In the genomic region with DNA sequence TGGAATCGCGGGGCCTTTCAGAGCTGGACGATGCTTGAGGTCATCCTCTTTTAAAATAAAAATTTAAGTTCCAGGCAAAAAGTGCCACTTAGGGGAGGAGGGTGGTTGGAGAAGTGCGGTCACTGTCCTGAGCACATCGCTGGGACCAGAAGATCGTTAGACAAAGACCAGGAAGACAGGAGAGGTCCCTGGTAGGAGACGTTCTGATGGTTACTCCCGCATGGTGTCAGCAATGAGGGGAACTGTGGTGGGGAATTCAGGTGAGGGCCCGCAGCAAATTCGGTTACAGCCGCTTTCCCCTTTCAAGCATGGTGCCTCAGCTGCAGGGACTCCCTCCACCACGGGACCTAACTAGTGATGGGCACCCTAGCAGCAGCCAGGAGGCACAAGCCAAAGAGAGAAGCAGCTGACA, we compare ENCODE assay signal across 8 cellular contexts. TPM values are rescaled to one million over a fixed set of nuclear protein-coding genes. Genes with fewer than 3 reads are reported as not detected.
A peak's percentile ranks its signal among the peaks of the same experiment; 100 is the strongest.
DNase-seq lines count a peak whose midpoint lies in the region; ATAC-seq, FAIRE-seq and TF ChIP-seq lines count a peak whose summit lies in the region.

No MANE protein-coding gene starts in this region.

- peaks cover 9% of the 10 kb centered on the region for H3K36me3 ChIP-seq in PC-3 (ENCODE audit: low read depth, low read length)
- H3K36me3 ChIP-seq in body of pancreas (replicated peaks in 1 of 2; ENCODE audit: insufficient read depth in 1 of 2, low read depth in 2 of 2): peaks cover 3 to 18% of the 10 kb centered on the region in 2 donors
- peaks cover 4 to 20% of the 10 kb centered on the region in 2 experiments for H3K36me3 ChIP-seq in keratinocyte (ENCODE audit: control insufficient read depth in 2 of 2, extremely low read depth in 1 of 2, insufficient read depth in 2 of 2, low read length in 2 of 2)

- dilution Hi-C loops in keratinocyte (cut with MboI; ENCODE audit: extremely low pct_ligation_motif_present, low sequenced_read_pairs): no loop called here

- CTCF ChIA-PET in PC-3 (lab: Charles Lee): interaction anchor here (0.5 to 2.4 kb wide), 5 partner anchors 24 to 108 kb away, joined by 3 to 28 read pairs (median 3); a partner anchor contains a TSS

- intact Hi-C loops in PC-3 (cut with micrococcal nuclease) (loop anchor here (1.0 kb wide), 1 partner anchor 83 kb away; no protein-coding TSS in a partner anchor), body of pancreas (cut with DNase I) (no loop called here)

- H3K9me1 ChIP-seq in keratinocyte (ENCODE audit: control insufficient read depth, extremely low read depth, insufficient read depth, low read length): no peaks in the 10 kb centered on the region

- H3K4me1 ChIP-seq in PC-3 (ENCODE audit: insufficient read depth, low read length): peaks cover 16% of the 10 kb centered on the region; the same call in 1 of the 2 replicates
- peaks cover 27% of the 10 kb centered on the region for H3K4me1 ChIP-seq in body of pancreas
- H3K4me1 ChIP-seq in keratinocyte (ENCODE audit: control insufficient read depth, extremely low read depth, insufficient read depth, low read length): peaks cover 19% of the 10 kb centered on the region

- H4K20me1 ChIP-seq in PC-3 (ENCODE audit: low read length): no peaks in the 10 kb centered on the region
- H4K20me1 ChIP-seq in keratinocyte (ENCODE audit: control insufficient read depth, extremely low read depth, insufficient read depth, low read length): no peaks in the 10 kb centered on the region

- H3K79me2 ChIP-seq in PC-3 (ENCODE audit: low read length) (peaks cover 21% of the 10 kb centered on the region), keratinocyte (ENCODE audit: control insufficient read depth, insufficient read depth, low read length) (peaks cover 21% of the 10 kb centered on the region)

- H3K27ac ChIP-seq in PC-3 (ENCODE audit: low read length) (peak overlapping the region; percentile 97), body of pancreas (peak overlapping the region; percentile 89 to 97 (median 92)), keratinocyte (ENCODE audit: control insufficient read depth, insufficient read depth, low read length) (peak overlapping the region; percentile 99)

- no TSS peak for BruUV-seq in PC-3 (replicated peaks; lab: Mats Ljungman, UMichigan)

- DNase-seq in Ammon's horn (ENCODE audit: low spot score) (peak; percentile 7), PC-3 (peak; percentile 8), body of pancreas (peak in 2 of 4 donors; percentile 24), keratinocyte (ENCODE audit: low read depth, low spot score) (no peak), DMS79 treated with DMSO at 0.1 percent for 48 hours (lab: John Stamatoyannopoulos, UW) (no peak), epidermal melanocyte (ENCODE audit: insufficient read length, low spot score) (no peak)
- peak; percentile 58 for DNase-seq in stimulated activated CD8-positive, alpha-beta memory T cell treated with anti-CD3 and anti-CD28 coated beads, Interleukin-4, amount 100 ng/mL, for 48 hours

- H3K9me3 ChIP-seq in PC-3 (ENCODE audit: low read length) (no peaks in the 10 kb centered on the region), body of pancreas (no peaks in the 10 kb centered on the region), keratinocyte (ENCODE audit: control insufficient read depth, low read depth, low read length) (no peaks in the 10 kb centered on the region)

- TF ChIP-seq CTCF in PC-3 (conservative IDR thresholded peaks at IDR 0.05; ENCODE audit: low read depth, low read length) (peak; percentile 29; the same call in 1 of the 2 replicates), body of pancreas (IDR thresholded peaks at IDR 0.05) (no peak), keratinocyte (optimal IDR thresholded peaks at IDR 0.05 in 1 of 3, IDR thresholded peaks at IDR 0.05 in 1 of 3, conservative IDR thresholded peaks at IDR 0.05 in 1 of 3; ENCODE audit: extremely low read depth in 1 of 3, insufficient read depth in 2 of 3, low read length in 3 of 3) (no peak)

- H2AFZ ChIP-seq in PC-3 (ENCODE audit: low read length) (peak overlapping the region; percentile 82; the same call in 1 of the 2 replicates), keratinocyte (ENCODE audit: control insufficient read depth, low read length) (peak overlapping the region; percentile 5)

- H3K9ac ChIP-seq in PC-3 (ENCODE audit: low read length): peak overlapping the region; percentile 94
- peak overlapping the region; percentile 98 for H3K9ac ChIP-seq in keratinocyte (ENCODE audit: control insufficient read depth, extremely low read depth, insufficient read depth, low read length)

- no peak for TF ChIP-seq POLR2A in body of pancreas (IDR thresholded peaks at IDR 0.05)

- H3K4me2 ChIP-seq in PC-3 (ENCODE audit: low read length): peak overlapping the region; percentile 98
- H3K4me2 ChIP-seq in keratinocyte (ENCODE audit: control insufficient read depth, extremely low read depth, insufficient read depth, low read depth, low read length): peak overlapping the region; percentile 97

- no peaks in the 10 kb centered on the region for H3K9me2 ChIP-seq in PC-3 (replicated peaks; ENCODE audit: low read length)

- H3K4me3 ChIP-seq in PC-3 (ENCODE audit: low read length): peak overlapping the region; percentile 82
- peak overlapping the region; percentile 52 to 87 for H3K4me3 ChIP-seq in body of pancreas
- H3K4me3 ChIP-seq in keratinocyte (ENCODE audit: control insufficient read depth in 2 of 3, extremely low read depth in 1 of 3, insufficient read depth in 2 of 3, low read depth in 1 of 3, low read length in 3 of 3): peak overlapping the region; percentile 77 to 95 (median 79)

- H3K27me3 ChIP-seq in PC-3 (ENCODE audit: low read length) (no peaks in the 10 kb centered on the region), body of pancreas (no peaks in the 10 kb centered on the region), keratinocyte (ENCODE audit: control insufficient read depth, extremely low read depth, insufficient read depth, low read length) (no peaks in the 10 kb centered on the region)

- FAIRE-seq in keratinocyte (lab: Jason Lieb, UNC): no peak

- H3F3A ChIP-seq in PC-3 (ENCODE audit: low read length, unreplicated experiment): no peaks in the 10 kb centered on the region

- POLR2A ChIA-PET in PC-3 (lab: Charles Lee; ENCODE audit: unreplicated experiment): no interaction called here

- ATAC-seq in GM21526 (IDR thresholded peaks at IDR 0.05; ENCODE audit: low FRiP score, unreplicated experiment): peak; percentile 8
- peak; percentile 37 for ATAC-seq in PC-3
- no peak for ATAC-seq in body of pancreas

- WGBS in body of pancreas, 2 donors: 0 to 1% methylated on average over 11 to 12 of the region's 12 CpGs

RNA-seq across cellular contexts. Expression of a gene that starts 1.0 kb away (rescaled TPM):
- total RNA-seq in PC-3 (2014; rRNA removed) (17.1 and 18.1 TPM in 2 replicates), body of pancreas (10 to 100 TPM in 1 of 2 donors, 1 to 10 TPM in 1; 9.3 to 12.5 TPM)
- polyA plus RNA-seq in keratinocyte: 20.2 to 25.5 TPM (median 23.8 TPM) in 3 replicates
- 24.5 TPM for polyA plus RNA-seq in keratinocyte (2011; ENCODE audit: low read depth)
- 19.9 and 23.7 TPM in 2 replicates for polyA plus RNA-seq in keratinocyte (2011; cell fraction: cytosol; rRNA removed)
- polyA plus RNA-seq in keratinocyte (2011; cell fraction: nucleus; rRNA removed): 12.9 and 13.4 TPM in 2 replicates
- polyA plus RNA-seq in keratinocyte (2012; ENCODE audit: low replicate concordance): 16.6 and 23.1 TPM in 2 replicates
- 10.2 to 27.2 TPM (median 17.6 TPM) in 3 replicates for polyA minus RNA-seq in keratinocyte
- polyA minus RNA-seq in keratinocyte (2011; cell fraction: cytosol; rRNA and poly(A)+ RNA removed): 18.8 TPM
- polyA minus RNA-seq in keratinocyte (2011; cell fraction: nucleus; rRNA and poly(A)+ RNA removed): 5.1 and 6.7 TPM in 2 replicates

RNA-seq across cellular contexts. Expression of a gene that starts 21.8 kb away (rescaled TPM):
- total RNA-seq in PC-3 (2014; rRNA removed) (220 and 267 TPM in 2 replicates), body of pancreas (100 to 1,000 TPM; 175 to 262 TPM)
- 310 to 388 TPM (median 385 TPM) in 3 replicates for polyA plus RNA-seq in keratinocyte
- polyA plus RNA-seq in keratinocyte (2011; ENCODE audit: low read depth): 417 TPM
- 331 and 428 TPM in 2 replicates for polyA plus RNA-seq in keratinocyte (2011; cell fraction: cytosol; rRNA removed)
- 190 and 214 TPM in 2 replicates for polyA plus RNA-seq in keratinocyte (2011; cell fraction: nucleus; rRNA removed)
- 290 and 449 TPM in 2 replicates for polyA plus RNA-seq in keratinocyte (2012; ENCODE audit: low replicate concordance)
- 121 to 336 TPM (median 300 TPM) in 3 replicates for polyA minus RNA-seq in keratinocyte
- 247 TPM for polyA minus RNA-seq in keratinocyte (2011; cell fraction: cytosol; rRNA and poly(A)+ RNA removed)
- polyA minus RNA-seq in keratinocyte (2011; cell fraction: nucleus; rRNA and poly(A)+ RNA removed): 62.8 and 94.5 TPM in 2 replicates

RNA-seq across cellular contexts. Expression of a gene that starts 40.3 kb away (rescaled TPM):
- total RNA-seq in PC-3 (2014; rRNA removed) (22.4 and 26.6 TPM in 2 replicates), body of pancreas (10 to 100 TPM in 1 of 2 donors, 1 to 10 TPM in 1; 6.6 to 10.1 TPM)
- 8.1 to 12.4 TPM (median 12.3 TPM) in 3 replicates for polyA plus RNA-seq in keratinocyte
- 0.91 TPM for polyA plus RNA-seq in keratinocyte (2011; ENCODE audit: low read depth)
- 5.9 and 15.7 TPM in 2 replicates for polyA plus RNA-seq in keratinocyte (2011; cell fraction: cytosol; rRNA removed)
- polyA plus RNA-seq in keratinocyte (2011; cell fraction: nucleus; rRNA removed): 16.5 and 25.3 TPM in 2 replicates
- polyA plus RNA-seq in keratinocyte (2012; ENCODE audit: low replicate concordance): 4.6 and 20.7 TPM in 2 replicates
- 13.8 to 33.9 TPM (median 14.7 TPM) in 3 replicates for polyA minus RNA-seq in keratinocyte
- polyA minus RNA-seq in keratinocyte (2011; cell fraction: cytosol; rRNA and poly(A)+ RNA removed): 15.0 TPM
- polyA minus RNA-seq in keratinocyte (2011; cell fraction: nucleus; rRNA and poly(A)+ RNA removed): 13.9 and 14.2 TPM in 2 replicates

Comparison
In these comparisons a context has a peak if more than half of its experiments do, and no peak if none do; other contexts are left out.
1. DNase-seq: peak in Ammon's horn (single experiment), PC-3 (single experiment) and stimulated activated CD8-positive, alpha-beta memory T cell treated with anti-CD3 and anti-CD28 coated beads, Interleukin-4, amount 100 ng/mL, for 48 hours (single experiment); none in keratinocyte (single experiment), DMS79 treated with DMSO at 0.1 percent for 48 hours (single experiment) and epidermal melanocyte (single experiment).
2. Peak in every context shown above with its lines, with median percentiles within 50 percentile points of each other: H3K27ac ChIP-seq and H3K4me3 ChIP-seq.